21 cellular contexts compared by ENCODE assay signal in genomic region chr3:189635385-189635784, GRCh38. TPM values are rescaled to one million over a fixed set of nuclear protein-coding genes. Genes with fewer than 3 reads are reported as not detected.
"Had no signal": no experiment of that assay in that cellular context is flagged by ENCODE, and none has a peak within 500 bp of the region (broad histone marks: within the 10 kb centered on the region; RNA-seq: fewer than 3 reads in every experiment).

No MANE protein-coding gene starts in this region.

- H3K27me3 Mint-ChIP-seq: activated CD8-positive, alpha-beta T cell treated with anti-CD3 and anti-CD28 coated beads for 36 hours; activated naive CD8-positive, alpha-beta T cell treated with anti-CD3 and anti-CD28 coated beads, Interleukin-2, amount 50 U/mL, for 24 hours; naive B cell; stimulated activated memory B cell treated with anti-CD40 and anti-IgM and Interleukin-4, amounts not matched to agents 10 μg/mL and 1 μg/mL and 100 μg/mL, for 72 hours; T-cell had no signal

- H3K4me2 ChIP-seq: smooth muscle cell had no signal

- H3K4me3 ChIP-seq: ascending aorta, dorsolateral prefrontal cortex, esophagus squamous epithelium, lung, right atrium auricular region, smooth muscle cell had no signal

- H3K36me3 ChIP-seq: ascending aorta, esophagus squamous epithelium, neutrophil, right atrium auricular region had no signal

- H3K27ac Mint-ChIP-seq: activated CD8-positive, alpha-beta T cell treated with anti-CD3 and anti-CD28 coated beads for 36 hours; activated naive CD8-positive, alpha-beta T cell treated with anti-CD3 and anti-CD28 coated beads, Interleukin-2, amount 50 U/mL, for 24 hours; naive B cell; stimulated activated memory B cell treated with anti-CD40 and anti-IgM and Interleukin-4, amounts not matched to agents 10 μg/mL and 1 μg/mL and 100 μg/mL, for 72 hours; T-cell had no signal

- H3K4me1 ChIP-seq: esophagus squamous epithelium had no signal

- H3K4me1 Mint-ChIP-seq: naive B cell had no signal

- H3K27ac ChIP-seq: ascending aorta, dorsolateral prefrontal cortex, esophagus squamous epithelium, neutrophil, right atrium auricular region had no signal

- FAIRE-seq: bronchial epithelial cell had no signal

- H3K9me3 ChIP-seq: ascending aorta, esophagus squamous epithelium, neutrophil, right atrium auricular region had no signal

- H3K27me3 ChIP-seq: ascending aorta, dorsolateral prefrontal cortex, esophagus squamous epithelium, neutrophil, right atrium auricular region had no signal

- H3K9me3 Mint-ChIP-seq: activated CD8-positive, alpha-beta T cell treated with anti-CD3 and anti-CD28 coated beads for 36 hours; activated naive CD8-positive, alpha-beta T cell treated with anti-CD3 and anti-CD28 coated beads, Interleukin-2, amount 50 U/mL, for 24 hours; stimulated activated memory B cell treated with anti-CD40 and anti-IgM and Interleukin-4, amounts not matched to agents 10 μg/mL and 1 μg/mL and 100 μg/mL, for 72 hours; T-cell had no signal

- H3K36me3 Mint-ChIP-seq: naive B cell; stimulated activated memory B cell treated with anti-CD40 and anti-IgM and Interleukin-4, amounts not matched to agents 10 μg/mL and 1 μg/mL and 100 μg/mL, for 72 hours; T-cell had no signal

- H3K4me3 Mint-ChIP-seq: activated CD8-positive, alpha-beta T cell treated with anti-CD3 and anti-CD28 coated beads for 36 hours; activated naive CD8-positive, alpha-beta T cell treated with anti-CD3 and anti-CD28 coated beads, Interleukin-2, amount 50 U/mL, for 24 hours; naive B cell; stimulated activated memory B cell treated with anti-CD40 and anti-IgM and Interleukin-4, amounts not matched to agents 10 μg/mL and 1 μg/mL and 100 μg/mL, for 72 hours; T-cell had no signal

- ATAC-seq: activated CD8-positive, alpha-beta T cell treated with anti-CD3 and anti-CD28 coated beads for 36 hours; activated naive CD8-positive, alpha-beta T cell treated with anti-CD3 and anti-CD28 coated beads, Interleukin-2, amount 50 U/mL, for 24 hours; left cardiac atrium; stimulated activated memory B cell treated with anti-CD40 and anti-IgM and Interleukin-4, amounts not matched to agents 10 μg/mL and 1 μg/mL and 100 μg/mL, for 72 hours; T-cell had no signal

- DNase-seq: activated CD8-positive, alpha-beta memory T cell treated with anti-CD3 and anti-CD28 coated beads, Interleukin-2, amount 50 U/mL, for 48 hours; activated CD8-positive, alpha-beta T cell treated with anti-CD3 and anti-CD28 coated beads for 36 hours; activated naive CD4-positive, alpha-beta T cell treated with Interleukin-2 at 50 U/mL for 16 hours; activated naive CD8-positive, alpha-beta T cell treated with anti-CD3 and anti-CD28 coated beads, Interleukin-2, amount 50 U/mL, for 24 hours; dorsolateral prefrontal cortex; esophagus squamous epithelium; foreskin fibroblast; head of caudate nucleus; left cardiac atrium; naive B cell; posterior cingulate gyrus; T-cell; T1000; trophoblast cell had no signal

RNA-seq across cellular contexts. Expression of gene TP63, which starts 4.2 kb away (rescaled TPM):
- total RNA-seq: ascending aorta had no signal
